In the genomic region with DNA sequence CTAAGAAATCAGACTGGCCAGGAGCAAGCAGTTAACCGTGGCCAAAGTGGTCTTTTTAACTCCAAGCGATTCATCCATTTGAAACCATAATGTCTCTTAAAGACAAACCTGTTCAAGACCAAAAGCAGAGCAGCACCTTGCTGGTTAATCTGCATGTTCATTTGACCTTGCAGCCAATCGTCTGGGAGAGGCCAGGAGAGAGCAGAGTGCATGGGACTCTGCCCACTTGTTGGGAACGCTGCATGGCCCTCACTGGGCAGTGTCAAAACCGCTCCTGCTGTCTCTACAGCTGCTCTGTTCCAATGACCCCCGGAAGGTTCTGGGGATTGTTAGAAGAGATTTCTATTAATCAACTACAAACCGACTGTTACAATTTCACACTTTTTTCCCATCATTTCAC, we compare ENCODE assay signal across 10 cellular contexts.
DNase-seq lines count a peak whose midpoint lies in the region; ATAC-seq and TF ChIP-seq lines count a peak whose summit lies in the region.
"Had no signal": no experiment of that assay in that cellular context is flagged by ENCODE, and none has a peak within 500 bp of the region (broad histone marks: within the 10 kb centered on the region; RNA-seq: fewer than 3 reads in every experiment).

No MANE protein-coding gene starts in this region.

- no peaks in the 10 kb centered on the region for H3K36me3 Mint-ChIP-seq in CD4-positive, alpha-beta memory T cell

- peak overlapping the region; percentile 65; the same call in 1 of the 2 replicates for H3K9ac ChIP-seq in OCI-LY3 (ENCODE audit: low read length)

- no peaks in the 10 kb centered on the region for H3K27me3 Mint-ChIP-seq in CD4-positive, alpha-beta memory T cell

- POLR2A ChIA-PET in CD4-positive, alpha-beta memory T cell (lab: Charles Lee; ENCODE audit: partially characterized antibody), result interaction anchor here (1.5 to 5.9 kb wide), 11 partner anchors 18 to 153 kb away, joined by 3 to 82 read pairs (median 6); no protein-coding TSS in a partner anchor

- H3K4me2 ChIP-seq in OCI-LY3 (ENCODE audit: low read length), result peak overlapping the region; percentile 89

- H2AFZ ChIP-seq in OCI-LY3 (ENCODE audit: low read depth, low read length), result no peak overlapping the region

- TF ChIP-seq CTCF in OCI-LY3 (IDR thresholded peaks at IDR 0.05; ENCODE audit: low read depth, low read length), result no peak
- no peak for TF ChIP-seq CTCF in ovary (IDR thresholded peaks at IDR 0.05)
- TF ChIP-seq CTCF in spleen (IDR thresholded peaks at IDR 0.05 in 8 of 11, conservative IDR thresholded peaks at IDR 0.05 in 3 of 11), result no peak

- CTCF ChIA-PET in CD4-positive, alpha-beta memory T cell (lab: Charles Lee; ENCODE audit: partially characterized antibody), result interaction anchor here (1.0 to 7.3 kb wide), 21 partner anchors 8 to 320 kb away, joined by 3 to 309 read pairs (median 7); no protein-coding TSS in a partner anchor

- H4K20me1 ChIP-seq in OCI-LY3 (ENCODE audit: insufficient read depth, low read length), result no peaks in the 10 kb centered on the region

- H3K4me3 ChIP-seq in CD4-positive, alpha-beta memory T cell (ENCODE audit: low read length in 2 of 2), result peak overlapping the region in 1 of 2 donors; percentile 53
- peak overlapping the region; percentile 79 for H3K4me3 ChIP-seq in OCI-LY3 (ENCODE audit: low read length)
- peak overlapping the region; percentile 76 for H3K4me3 ChIP-seq in right cardiac atrium (ENCODE audit: low read length)
- H3K4me3 ChIP-seq in ovary, result peak overlapping the region; percentile 19
- H3K4me3 ChIP-seq in spleen, result no peak overlapping the region

- no peaks in the 10 kb centered on the region for H3K9me3 ChIP-seq in CD4-positive, alpha-beta memory T cell (ENCODE audit: control insufficient read depth in 1 of 2, low read length in 2 of 2)
- H3K9me3 ChIP-seq in OCI-LY3 (ENCODE audit: insufficient read depth, low read length), result no peaks in the 10 kb centered on the region
- H3K9me3 ChIP-seq in right cardiac atrium (ENCODE audit: control insufficient read depth, low read length), result no peaks in the 10 kb centered on the region
- H3K9me3 ChIP-seq in ovary, result no peaks in the 10 kb centered on the region
- H3K9me3 ChIP-seq in spleen, result no peaks in the 10 kb centered on the region
- H3K9me3 ChIP-seq: uterus had no signal

- no peaks in the 10 kb centered on the region for H3K9me3 Mint-ChIP-seq in CD4-positive, alpha-beta memory T cell

- TF ChIP-seq POLR2A in ovary (IDR thresholded peaks at IDR 0.05), result no peak
- TF ChIP-seq POLR2A in spleen (IDR thresholded peaks at IDR 0.05), result no peak

- ATAC-seq in right cardiac atrium, result no peak
- no peak for ATAC-seq in HG02763 (IDR thresholded peaks at IDR 0.05; ENCODE audit: unreplicated experiment)
- no peak for ATAC-seq in HG03280 (IDR thresholded peaks at IDR 0.05; ENCODE audit: unreplicated experiment)

- H3K27ac Mint-ChIP-seq in CD4-positive, alpha-beta memory T cell, result peak overlapping the region; percentile 79 to 97 (median 92)

- no peak overlapping the region for H3K27ac ChIP-seq in CD4-positive, alpha-beta memory T cell (ENCODE audit: low read depth, low read length)
- no peak overlapping the region for H3K27ac ChIP-seq in OCI-LY3 (ENCODE audit: low read length)
- no peak overlapping the region for H3K27ac ChIP-seq in right cardiac atrium (ENCODE audit: low read length)
- H3K27ac ChIP-seq in ovary, result no peak overlapping the region
- H3K27ac ChIP-seq in spleen, result no peak overlapping the region

- peaks cover 10% of the 10 kb centered on the region for H3K4me1 ChIP-seq in CD4-positive, alpha-beta memory T cell (ENCODE audit: insufficient read depth, low read length)
- H3K4me1 ChIP-seq in OCI-LY3 (ENCODE audit: low read length) (peaks cover 5% of the 10 kb centered on the region; the same call in 1 of the 2 replicates), right cardiac atrium (ENCODE audit: control insufficient read depth, insufficient read depth, low read length) (no peaks in the 10 kb centered on the region), ovary (ENCODE audit: insufficient read depth) (peaks cover 1% of the 10 kb centered on the region), spleen (peaks cover 0 to 17% (median 8%) of the 10 kb centered on the region in 6 donors)
- H3K4me1 ChIP-seq: uterus had no signal

- TF ChIP-seq EP300 in ovary (IDR thresholded peaks at IDR 0.05), result no peak

- no peaks in the 10 kb centered on the region for H3K36me3 ChIP-seq in CD4-positive, alpha-beta memory T cell (ENCODE audit: insufficient read depth, low read length)
- H3K36me3 ChIP-seq in OCI-LY3 (replicated peaks; ENCODE audit: low read depth, low read length) (no peaks in the 10 kb centered on the region), ovary (no peaks in the 10 kb centered on the region), spleen (no peaks in the 10 kb centered on the region)
- H3K36me3 ChIP-seq: uterus had no signal

- no peak for DNase-seq in CD4-positive, alpha-beta memory T cell
- no peak for DNase-seq in right cardiac atrium
- DNase-seq in ovary, result no peak
- no peak for DNase-seq in spleen
- no peak for DNase-seq in DMS 273 treated with DMSO at 0.1 percent for 48 hours (lab: John Stamatoyannopoulos, UW)
- DNase-seq: NCI-H510A had no signal

- H3K4me1 Mint-ChIP-seq in CD4-positive, alpha-beta memory T cell, result peaks cover 6 to 20% (median 14%) of the 10 kb centered on the region in 4 donors

- H3K27me3 ChIP-seq in CD4-positive, alpha-beta memory T cell (ENCODE audit: insufficient read depth, low read length), result no peaks in the 10 kb centered on the region
- no peaks in the 10 kb centered on the region for H3K27me3 ChIP-seq in OCI-LY3 (ENCODE audit: low read depth, low read length)
- H3K27me3 ChIP-seq in right cardiac atrium (ENCODE audit: control insufficient read depth, insufficient read depth), result no peaks in the 10 kb centered on the region
- no peaks in the 10 kb centered on the region for H3K27me3 ChIP-seq in ovary
- peaks cover 0 to 22% (median 0%) of the 10 kb centered on the region in 7 donors for H3K27me3 ChIP-seq in spleen (replicated peaks in 1 of 7)
- H3K27me3 ChIP-seq: uterus had no signal

- intact Hi-C loops in CD4-positive, alpha-beta memory T cell (cut with micrococcal nuclease), result no loop called here
- intact Hi-C loops in right cardiac atrium (cut with DNase I) (loop anchor here in 1 of 4 donors (10.0 kb wide), 1 partner anchor 140 kb away; no protein-coding TSS in a partner anchor), ovary (cut with DNase I) (no loop called here), spleen (cut with DNase I; ENCODE audit: low total_unique reads) (no loop called here)

- H3K4me3 Mint-ChIP-seq in CD4-positive, alpha-beta memory T cell, result peak overlapping the region; percentile 83 to 93 (median 88)

- WGBS in right cardiac atrium, result 57% methylated on average over 7 of the region's 7 CpGs
- 53 to 62% (median 60%) methylated on average over 7 of the region's 7 CpGs for WGBS in ovary, 3 donors
- WGBS in spleen, 5 donors, result 61 to 81% (median 66%) methylated on average over 7 of the region's 7 CpGs

- no peaks in the 10 kb centered on the region for H3K79me2 ChIP-seq in OCI-LY3 (ENCODE audit: low read length)

Comparison
In these comparisons a context has a peak if more than half of its experiments do, and no peak if none do; other contexts are left out.
1. H3K4me3 ChIP-seq: peak in OCI-LY3 (single experiment), right cardiac atrium (single experiment) and ovary (single experiment); none in spleen (0 of 8).